Comparison of ENCODE assay signal across 8 cellular contexts in genomic region chr2:160269365-160269764, GRCh38.
DNase-seq lines count a peak whose midpoint lies in the region; ATAC-seq and TF ChIP-seq lines count a peak whose summit lies in the region.

No MANE protein-coding gene starts in this region.

- ATAC-seq in left lobe of liver (no peak), GM19351 (IDR thresholded peaks at IDR 0.05; ENCODE audit: unreplicated experiment) (no peak)

- H3K4me3 ChIP-seq in DOHH2 (ENCODE audit: low read length) (peak overlapping the region; percentile 59), KMS-11 (IDR thresholded peaks at IDR 0.05; ENCODE audit: insufficient read depth, low read depth, low read length) (no peak overlapping the region), mucosa of stomach (ENCODE audit: low read length) (peak overlapping the region; percentile 42)

- H3K4me2 ChIP-seq in DOHH2 (ENCODE audit: low read length), result peak overlapping the region; percentile 75
- peak overlapping the region; percentile 48 for H3K4me2 ChIP-seq in KMS-11

- H3K79me2 ChIP-seq in DOHH2 (ENCODE audit: control insufficient read depth, low read length) (no peaks in the 10 kb centered on the region), KMS-11 (ENCODE audit: insufficient read depth, low read depth) (no peaks in the 10 kb centered on the region)

- H3K9me2 ChIP-seq in DOHH2 (replicated peaks; ENCODE audit: control insufficient read depth, low read length), result no peaks in the 10 kb centered on the region

- no peak for DNase-seq in NCI-H1417 treated with DMSO at 0.1 percent for 48 hours (lab: John Stamatoyannopoulos, UW)
- no peak for DNase-seq in left lobe of liver (ENCODE audit: low spot score)
- no peak for DNase-seq in DMS 273 (lab: John Stamatoyannopoulos, UW; ENCODE audit: unreplicated experiment)

- H3F3A ChIP-seq in DOHH2 (ENCODE audit: control insufficient read depth, insufficient read depth), result no peaks in the 10 kb centered on the region

- H4K20me1 ChIP-seq in DOHH2 (ENCODE audit: control insufficient read depth, insufficient read depth, low read depth, low read length) (no peaks in the 10 kb centered on the region), KMS-11 (ENCODE audit: insufficient read depth) (no peaks in the 10 kb centered on the region)

- TF ChIP-seq CTCF in DOHH2 (IDR thresholded peaks at IDR 0.05; ENCODE audit: low read depth, low read length, poor library complexity, severe bottlenecking) (no peak), KMS-11 (conservative IDR thresholded peaks at IDR 0.05; ENCODE audit: low read depth, low read length) (no peak)

- H3K36me3 ChIP-seq in DOHH2 (ENCODE audit: control insufficient read depth, low read length) (no peaks in the 10 kb centered on the region), KMS-11 (ENCODE audit: insufficient read depth) (no peaks in the 10 kb centered on the region), mucosa of stomach (ENCODE audit: control insufficient read depth, insufficient read depth, low read length) (no peaks in the 10 kb centered on the region)

- H3K27me3 ChIP-seq in DOHH2 (ENCODE audit: control insufficient read depth, low read length) (peaks cover 10% of the 10 kb centered on the region), KMS-11 (ENCODE audit: insufficient read depth, low read depth) (peaks cover 3% of the 10 kb centered on the region; the same call in 1 of the 2 replicates), mucosa of stomach (ENCODE audit: control insufficient read depth, insufficient read depth, low read length) (no peaks in the 10 kb centered on the region)

- peak overlapping the region; percentile 98 for H2AFZ ChIP-seq in KMS-11 (ENCODE audit: low read depth)

- H3K9ac ChIP-seq in KMS-11 (peak overlapping the region; percentile 64; the same call in 1 of the 2 replicates), mucosa of stomach (ENCODE audit: low read length) (peak overlapping the region; percentile 86)

- no peaks in the 10 kb centered on the region for H3K9me3 ChIP-seq in DOHH2 (ENCODE audit: control insufficient read depth, insufficient read depth, low read length)
- H3K9me3 ChIP-seq in mucosa of stomach (ENCODE audit: control insufficient read depth, low read length), result no peaks in the 10 kb centered on the region

- H3K4me1 ChIP-seq in DOHH2 (ENCODE audit: control insufficient read depth, low read length), result peaks cover 11% of the 10 kb centered on the region
- H3K4me1 ChIP-seq in KMS-11 (ENCODE audit: low read depth, poor library complexity, severe bottlenecking), result peaks cover 35% of the 10 kb centered on the region
- H3K4me1 ChIP-seq in mucosa of stomach (ENCODE audit: control insufficient read depth, insufficient read depth, low read length), result peaks cover 24% of the 10 kb centered on the region

- no peak overlapping the region for H3K27ac ChIP-seq in DOHH2 (ENCODE audit: low read depth, low read length)
- no peak overlapping the region for H3K27ac ChIP-seq in KMS-11
- peak overlapping the region; percentile 82 for H3K27ac ChIP-seq in cingulate gyrus (ENCODE audit: low read depth, low read length)
